8 cellular contexts compared by ENCODE assay signal in genomic region chr5:172005708-172006377, GRCh38. TPM values are rescaled to one million over a fixed set of nuclear protein-coding genes. Genes with fewer than 3 reads are reported as not detected.
DNase-seq lines count a peak whose midpoint lies in the region; ATAC-seq and TF ChIP-seq lines count a peak whose summit lies in the region.

No MANE protein-coding gene starts in this region.

- H3K27ac ChIP-seq in lung (ENCODE audit: low read depth in 1 of 2, low read length in 1 of 2) = peak overlapping the region; percentile 88 to 98

- no peaks in the 10 kb centered on the region for H3K9me3 ChIP-seq in lung (ENCODE audit: control insufficient read depth in 2 of 2, insufficient read depth in 1 of 2, low read length in 1 of 2)

- DNase-seq in activated T-cell treated with anti-CD3 and anti-CD28 coated beads for 1 hour (ENCODE audit: low read depth) (peak; percentile 16), dermis blood vessel endothelial cell (peak; percentile 45), lung (ENCODE audit: low spot score) (peak; percentile 34), GF-D8 (lab: John Stamatoyannopoulos, UW) (no peak)
- no peak for DNase-seq in activated T-cell treated with anti-CD3 and anti-CD28 coated beads, Interleukin-2, amount 50 U/mL, for 1 hour
- peak; percentile 45 for DNase-seq in activated CD4-positive, alpha-beta T cell treated with anti-CD3 and anti-CD28 coated beads for 48 hours
- DNase-seq in stimulated activated naive CD4-positive, alpha-beta T cell treated with Interleukin-2 at 50 U/mL for 16 hours (lab: John Stamatoyannopoulos, UW) = peak; percentile 14

- WGBS in lung, 2 donors = 0 to 1% methylated on average over 28 to 38 of the region's 38 CpGs

- no peak for TF ChIP-seq CTCF in lung (IDR thresholded peaks at IDR 0.05; ENCODE audit: control extremely low read depth, extremely low read depth)

- H3K4me3 ChIP-seq in lung = peak overlapping the region; percentile 96

- no peaks in the 10 kb centered on the region for H3K36me3 ChIP-seq in lung (ENCODE audit: control insufficient read depth in 2 of 2, insufficient read depth in 2 of 2, low read length in 2 of 2)

- no peaks in the 10 kb centered on the region for H3K27me3 ChIP-seq in lung (ENCODE audit: control insufficient read depth, insufficient read depth)

- H3K4me1 ChIP-seq in lung (ENCODE audit: control insufficient read depth in 2 of 2, insufficient read depth in 2 of 2, low read length in 2 of 2) = peaks cover 2 to 8% of the 10 kb centered on the region in 2 donors

- ATAC-seq in HG03457 (IDR thresholded peaks at IDR 0.05; ENCODE audit: unreplicated experiment) (peak; percentile 16), lung (ENCODE audit: insufficient read depth, low FRiP score) (no peak)

RNA-seq across cellular contexts. Expression of gene FBXW11, which starts 0.6 kb away (rescaled TPM):
- total RNA-seq in dermis blood vessel endothelial cell (81.4 and 90.4 TPM in 2 replicates), lung (10 to 100 TPM; 47.0 to 87.5 TPM)
- 10 to 100 TPM in 1 of 2 donors, 1 to 10 TPM in 1; 7.6 to 23.5 TPM for polyA plus RNA-seq in lung

Comparison
In these comparisons a context has a peak if more than half of its experiments do, and no peak if none do; other contexts are left out.
1. DNase-seq: peak in activated T-cell treated with anti-CD3 and anti-CD28 coated beads for 1 hour (single experiment), activated CD4-positive, alpha-beta T cell treated with anti-CD3 and anti-CD28 coated beads for 48 hours (single experiment), dermis blood vessel endothelial cell (single experiment), lung (single experiment) and stimulated activated naive CD4-positive, alpha-beta T cell treated with Interleukin-2 at 50 U/mL for 16 hours (single experiment); none in activated T-cell treated with anti-CD3 and anti-CD28 coated beads, Interleukin-2, amount 50 U/mL, for 1 hour (single experiment) and GF-D8 (single experiment).